In the genomic region with DNA sequence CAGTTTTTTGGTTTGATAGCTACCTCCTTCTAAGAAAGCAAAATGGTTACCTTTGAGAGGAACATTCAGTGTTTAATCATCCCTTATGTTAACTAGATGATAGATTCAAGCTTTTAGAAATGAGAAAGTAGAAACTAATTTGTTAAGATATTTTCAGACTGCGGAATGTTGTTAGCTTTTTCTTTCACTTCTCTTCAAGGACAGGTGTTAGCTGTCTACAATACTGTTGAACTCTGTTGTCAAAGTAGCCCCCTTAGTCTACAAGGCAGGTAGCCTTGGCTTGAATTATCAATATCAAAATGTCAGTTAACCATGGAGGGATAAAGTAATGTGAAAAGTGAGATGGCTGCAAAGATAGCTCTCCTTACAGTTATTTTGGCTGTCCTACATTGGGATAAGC, we compare ENCODE assay signal across 17 cellular contexts.
"Had no signal": no experiment of that assay in that cellular context is flagged by ENCODE, and none has a peak within 500 bp of the region (broad histone marks: within the 10 kb centered on the region; RNA-seq: fewer than 3 reads in every experiment).

No MANE protein-coding gene starts in this region.

- H3K36me3 ChIP-seq: uterus had no signal

- H3K27ac Mint-ChIP-seq: activated CD8-positive, alpha-beta T cell treated with anti-CD3 and anti-CD28 coated beads, Interleukin-2, amount 10 ng/mL, durations not matched to agents 7 days and 5 days; activated T-helper 2 cell treated with anti-CD3 and anti-CD28 coated beads, Interferon-gamma antibody, Interleukin-2, Interleukin-4, amounts not matched to agents 10 μg/mL and 5 μg/mL and 100 μg/mL, durations not matched to agents 14 hours and 24 hours and 36 hours had no signal

- ATAC-seq: activated CD8-positive, alpha-beta T cell treated with anti-CD3 and anti-CD28 coated beads, Interleukin-2, amount 10 ng/mL, durations not matched to agents 7 days and 5 days; gastroesophageal sphincter; left lung had no signal

- H3K4me3 ChIP-seq: gastroesophageal sphincter, left lung, tibial artery, uterus had no signal

- H3K4me3 Mint-ChIP-seq: activated CD8-positive, alpha-beta T cell treated with anti-CD3 and anti-CD28 coated beads, Interleukin-2, amount 10 ng/mL, durations not matched to agents 7 days and 5 days; activated naive CD8-positive, alpha-beta T cell had no signal

- H3K9me3 Mint-ChIP-seq: activated T-helper 2 cell treated with anti-CD3 and anti-CD28 coated beads, Interferon-gamma antibody, Interleukin-2, Interleukin-4, amounts not matched to agents 10 μg/mL and 5 μg/mL and 100 μg/mL, durations not matched to agents 14 hours and 24 hours and 36 hours had no signal

- H3K27ac ChIP-seq: left lung, parathyroid adenoma had no signal

- DNase-seq: activated CD4-positive, alpha-beta T cell treated with anti-CD3 and anti-CD28 coated beads for 1 hour; activated CD8-positive, alpha-beta memory T cell treated with anti-CD3 and anti-CD28 coated beads, Interleukin-2, amount 50 U/mL, for 48 hours; activated CD8-positive, alpha-beta T cell treated with anti-CD3 and anti-CD28 coated beads, Interleukin-2, amount 10 ng/mL, durations not matched to agents 7 days and 5 days; anterior cingulate cortex; cortex of kidney; effector CD8-positive, alpha-beta T cell; left lung; mesenchymal stem cell; stimulated activated CD4-positive, alpha-beta T cell treated with anti-CD3 and anti-CD28 coated beads, Interleukin-15, amount 100 ng/mL, for 24 hours; stimulated activated CD4-positive, alpha-beta T cell treated with anti-CD3 and anti-CD28 coated beads, Interleukin-4, amount 100 ng/mL, for 24 hours; T-helper 9 cell; tibial artery; uterus had no signal

- H3K27me3 Mint-ChIP-seq: activated naive CD8-positive, alpha-beta T cell had no signal

- H3K4me1 ChIP-seq: uterus had no signal

- H3K9me3 ChIP-seq: gastroesophageal sphincter, left lung, tibial artery, uterus had no signal

- H3K27me3 ChIP-seq: gastroesophageal sphincter, left lung, tibial artery, uterus had no signal
